ENCODE assay signal across 26 cellular contexts in genomic region chr11:64261556-64262080, GRCh38.
"Had no signal": no experiment of that assay in that cellular context is flagged by ENCODE, and none has a peak within 500 bp of the region (broad histone marks: within the 10 kb centered on the region; RNA-seq: fewer than 3 reads in every experiment).

No MANE protein-coding gene starts in this region.

- ATAC-seq: naive thymus-derived CD4-positive, alpha-beta T cell; natural killer cell; psoas muscle; right cardiac atrium; right lobe of liver; stimulated activated memory B cell treated with anti-CD40 and anti-IgM and Interleukin-4, amounts not matched to agents 10 μg/mL and 1 μg/mL and 100 μg/mL, for 72 hours; upper lobe of right lung had no signal

- H3K4me1 ChIP-seq: neural progenitor cell, parathyroid adenoma, psoas muscle, right lobe of liver, sigmoid colon, stomach, thyroid gland, transverse colon, upper lobe of right lung, uterus had no signal

- H3K27me3 ChIP-seq: neural progenitor cell, neutrophil, ovary, right lobe of liver, sigmoid colon, stomach, thyroid gland, transverse colon, upper lobe of right lung, uterus had no signal

- FAIRE-seq: small intestine had no signal

- DNase-seq: naive thymus-derived CD4-positive, alpha-beta T cell; natural killer cell; nucleus accumbens; posterior cingulate gyrus; right lobe of liver; sigmoid colon; small intestine; stimulated activated CD4-positive, alpha-beta T cell treated with anti-CD3 and anti-CD28 coated beads, Interleukin-12 subunit alpha, Interleukin-12 subunit beta, amount 100 ng/mL, for 4 hours; stimulated activated CD4-positive, alpha-beta T cell treated with anti-CD3 and anti-CD28 coated beads, Interleukin-1b, Interleukin-23, amount 100 ng/mL, for 48 hours; stimulated activated CD4-positive, alpha-beta T cell treated with anti-CD3 and anti-CD28 coated beads, Interleukin-4, amount 100 ng/mL, for 1 hour; stimulated activated CD4-positive, alpha-beta T cell treated with anti-CD3 and anti-CD28 coated beads, Interleukin-4, amount 100 ng/mL, for 4 hours; stimulated activated CD8-positive, alpha-beta memory T cell treated with anti-CD3 and anti-CD28 coated beads, Interleukin-4, amount 100 ng/mL, for 48 hours; stimulated activated naive CD4-positive, alpha-beta T cell treated with Interleukin-2 at 50 U/mL for 16 hours; stomach; thyroid gland; transverse colon; uterus had no signal

- H3K4me2 ChIP-seq: neural progenitor cell had no signal

- H3K4me3 ChIP-seq: neural progenitor cell, ovary, psoas muscle, right lobe of liver, sigmoid colon, stomach, thoracic aorta, thyroid gland, transverse colon, upper lobe of right lung, uterus had no signal

- H3K9me3 ChIP-seq: neutrophil, ovary, psoas muscle, right lobe of liver, sigmoid colon, stomach, thoracic aorta, thyroid gland, transverse colon, upper lobe of right lung, uterus had no signal

- H3K36me3 ChIP-seq: neural progenitor cell, ovary, uterus had no signal

- H2AFZ ChIP-seq: neural progenitor cell, parathyroid adenoma had no signal

- H3K79me2 ChIP-seq: parathyroid adenoma had no signal

- H3K9ac ChIP-seq: neural progenitor cell, parathyroid adenoma had no signal

- H3K27ac ChIP-seq: neural progenitor cell, neutrophil, ovary, parathyroid adenoma, psoas muscle, right lobe of liver, sigmoid colon, stomach, thoracic aorta, thyroid gland, transverse colon, upper lobe of right lung, uterus had no signal
